Comparison of ENCODE assay signal across 10 cellular contexts in genomic region chr7:3559178-3559765, GRCh38.
DNase-seq lines count a peak whose midpoint lies in the region; ATAC-seq and TF ChIP-seq lines count a peak whose summit lies in the region.
"Had no signal": no experiment of that assay in that cellular context is flagged by ENCODE, and none has a peak within 500 bp of the region (broad histone marks: within the 10 kb centered on the region; RNA-seq: fewer than 3 reads in every experiment).

No MANE protein-coding gene starts in this region.

- WGBS in GM23248 (ENCODE audit: low coverage in 1 of 2, low lambda C conversion rate in 2 of 2, missing lambda C conversion rate in 2 of 2), 2 experiments = 0 to 6% methylated on average over 3 to 4 of the region's 4 CpGs

- H3K4me2 ChIP-seq in GM23248 (ENCODE audit: unreplicated experiment) (no peak overlapping the region), osteoblast (ENCODE audit: insufficient read depth, low read length) (no peak overlapping the region)

- H3K9me2 ChIP-seq in GM23248 (ENCODE audit: insufficient read depth) = no peaks in the 10 kb centered on the region

- no peaks in the 10 kb centered on the region for H3K4me1 ChIP-seq in GM23248 (ENCODE audit: insufficient read depth)
- H3K4me1 ChIP-seq in osteoblast (ENCODE audit: insufficient read depth, low read length) = no peaks in the 10 kb centered on the region

- TF ChIP-seq CTCF in epithelial cell of esophagus (IDR thresholded peaks at IDR 0.05; ENCODE audit: insufficient read depth, low read depth, low read length, missing control alignments) (no peak), osteoblast (IDR thresholded peaks at IDR 0.05; ENCODE audit: extremely low read depth, low read depth, low read length) (no peak)

- H3K27ac ChIP-seq in GM23248 (no peak overlapping the region), osteoblast (ENCODE audit: low read depth, low read length) (no peak overlapping the region)
- H3K27ac ChIP-seq: cardiac muscle cell had no signal

- H3K9me3 ChIP-seq in GM23248 (ENCODE audit: low read depth) = no peaks in the 10 kb centered on the region
- no peaks in the 10 kb centered on the region for H3K9me3 ChIP-seq in osteoblast (ENCODE audit: low read depth, low read length)

- DNase-seq in GM23248 (peak; percentile 53), NCI-H748 treated with DMSO at 0.1 percent for 48 hours (lab: John Stamatoyannopoulos, UW) (peak; percentile 38), epithelial cell of esophagus (ENCODE audit: low read depth) (peak; percentile 99), osteoblast (ENCODE audit: insufficient read length, low spot score, missing footprints) (peak; percentile 42), GDM1 (lab: John Stamatoyannopoulos, UW) (no peak)
- DNase-seq in activated CD4-positive, CD25-positive, alpha-beta regulatory T cell treated with anti-CD3 and anti-CD28 coated beads, Interleukin-2, amount 50 U/mL, for 72 hours = no peak
- DNase-seq: activated CD4-positive, alpha-beta T cell treated with anti-CD3 and anti-CD28 coated beads for 4 hours; islet precursor cell had no signal

- no peak for ATAC-seq in GM21825 (IDR thresholded peaks at IDR 0.05; ENCODE audit: unreplicated experiment)

- no peaks in the 10 kb centered on the region for H3F3A ChIP-seq in GM23248 (ENCODE audit: insufficient read depth)

- H3K27me3 ChIP-seq in GM23248 (replicated peaks; ENCODE audit: insufficient read depth) (no peaks in the 10 kb centered on the region), osteoblast (ENCODE audit: insufficient read depth, low read length) (no peaks in the 10 kb centered on the region)
- H3K27me3 ChIP-seq: cardiac muscle cell had no signal

- no peak overlapping the region for H3K4me3 ChIP-seq in GM23248
- H3K4me3 ChIP-seq in epithelial cell of esophagus (ENCODE audit: low read length) = no peak overlapping the region
- H3K4me3 ChIP-seq in osteoblast (ENCODE audit: insufficient read depth, low read length) = no peak overlapping the region
- H3K4me3 ChIP-seq: cardiac muscle cell had no signal

- H3K79me2 ChIP-seq in GM23248 (ENCODE audit: insufficient read depth) (no peaks in the 10 kb centered on the region), osteoblast (ENCODE audit: insufficient read depth, low read length) (no peaks in the 10 kb centered on the region)

- no peaks in the 10 kb centered on the region for H4K20me1 ChIP-seq in GM23248 (ENCODE audit: insufficient read depth)
- no peaks in the 10 kb centered on the region for H4K20me1 ChIP-seq in osteoblast (ENCODE audit: insufficient read depth, low read length)

- H3K9ac ChIP-seq in GM23248 = no peak overlapping the region

- H2AFZ ChIP-seq in GM23248 (no peak overlapping the region), osteoblast (ENCODE audit: low read length) (no peak overlapping the region)

- H3K36me3 ChIP-seq in GM23248 (ENCODE audit: low read depth) (no peaks in the 10 kb centered on the region), osteoblast (ENCODE audit: insufficient read depth, low read length) (no peaks in the 10 kb centered on the region)
- H3K36me3 ChIP-seq: cardiac muscle cell had no signal

- in situ Hi-C loops in GM23248 (cut with MboI) = no loop called here

Comparison
In these comparisons a context has a peak if more than half of its experiments do, and no peak if none do; other contexts are left out.
1. DNase-seq: peak in GM23248 (single experiment), NCI-H748 treated with DMSO at 0.1 percent for 48 hours (single experiment), epithelial cell of esophagus (single experiment) and osteoblast (single experiment); none in activated CD4-positive, CD25-positive, alpha-beta regulatory T cell treated with anti-CD3 and anti-CD28 coated beads, Interleukin-2, amount 50 U/mL, for 72 hours (single experiment) and GDM1 (single experiment).